Comparison of ENCODE assay signal across 1 cellular context in genomic region chr5:157778121-157778805, GRCh38.
TF ChIP-seq lines count a peak whose summit lies in the region.

No MANE protein-coding gene starts in this region.

TF ChIP-seq in HEK293, 187 proteins besides CTCF, POLR2A, EP300 and RAD21 (continued from another document):
- TF ChIP-seq, protein P1, sequence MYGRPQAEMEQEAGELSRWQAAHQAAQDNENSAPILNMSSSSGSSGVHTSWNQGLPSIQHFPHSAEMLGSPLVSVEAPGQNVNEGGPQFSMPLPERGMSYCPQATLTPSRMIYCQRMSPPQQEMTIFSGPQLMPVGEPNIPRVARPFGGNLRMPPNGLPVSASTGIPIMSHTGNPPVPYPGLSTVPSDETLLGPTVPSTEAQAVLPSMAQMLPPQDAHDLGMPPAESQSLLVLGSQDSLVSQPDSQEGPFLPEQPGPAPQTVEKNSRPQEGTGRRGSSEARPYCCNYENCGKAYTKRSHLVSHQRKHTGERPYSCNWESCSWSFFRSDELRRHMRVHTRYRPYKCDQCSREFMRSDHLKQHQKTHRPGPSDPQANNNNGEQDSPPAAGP (tag by site-specific recombination; IDR thresholded peaks at IDR 0.05): no peak
- no peak for TF ChIP-seq ZNF112 (tag by site-specific recombination; IDR thresholded peaks at IDR 0.05)
- TF ChIP-seq ZNF174 (tag by site-specific recombination; IDR thresholded peaks at IDR 0.05): no peak
- TF ChIP-seq ZNF521 (tag by site-specific recombination; IDR thresholded peaks at IDR 0.05): no peak
- no peak for TF ChIP-seq ZNF701 (tag by site-specific recombination; IDR thresholded peaks at IDR 0.05)
- no peak for TF ChIP-seq SETDB1 (IDR thresholded peaks at IDR 0.05; ENCODE audit: insufficient read length, low read length)
- no peak for TF ChIP-seq ZNF658 (tag by site-specific recombination; IDR thresholded peaks at IDR 0.05)
